ENCODE assay signal across 8 cellular contexts in genomic region chr17:47821424-47822379, GRCh38. TPM values are rescaled to one million over a fixed set of nuclear protein-coding genes. Genes with fewer than 3 reads are reported as not detected.
DNase-seq lines count a peak whose midpoint lies in the region; ATAC-seq, FAIRE-seq and TF ChIP-seq lines count a peak whose summit lies in the region.

Gene OSBPL7 (minus strand): TSS chr17:47821794. CDS start chr17:47820278, 1,516 bp downstream.

- H3K27me3 Mint-ChIP-seq in T-cell (no peaks in the 10 kb centered on the region), progenitor cell of endocrine pancreas (no peaks in the 10 kb centered on the region)

- TF ChIP-seq POLR2A in adrenal gland (IDR thresholded peaks at IDR 0.05) = peak in 1 of 2 donors; percentile 30

- no peaks in the 10 kb centered on the region for H3K27me3 ChIP-seq in adrenal gland

- ATAC-seq in T-cell (replicated peaks in 1 of 4) (peak; percentile 97 to 99 (median 99)), left cardiac atrium (peak; percentile 92 to 96)

- H3K4me1 Mint-ChIP-seq in T-cell (peaks cover 22 to 36% (median 28%) of the 10 kb centered on the region in 3 donors), progenitor cell of endocrine pancreas (ENCODE audit: low read depth) (peaks cover 9% of the 10 kb centered on the region)

- DNase-seq in HFF-Myc (ENCODE audit: extremely low read depth, low read depth) = peak; percentile 54
- peak; percentile 58 for DNase-seq in NCI-H128 (lab: John Stamatoyannopoulos, UW; ENCODE audit: unreplicated experiment)
- peak; percentile 51 to 83 (median 70) for DNase-seq in T-cell
- DNase-seq in adrenal gland = peak; percentile 64 to 87 (median 84)
- DNase-seq in left cardiac atrium = peak; percentile 81
- peak; percentile 39 for DNase-seq in progenitor cell of endocrine pancreas (ENCODE audit: low spot score, unreplicated experiment)

- H3K36me3 ChIP-seq in adrenal gland (replicated peaks in 1 of 2) (peaks cover 0 to 39% of the 10 kb centered on the region in 2 donors), urinary bladder (ENCODE audit: insufficient read depth) (peaks cover 5% of the 10 kb centered on the region)

- H3K27ac Mint-ChIP-seq in T-cell = peak within 1 kb of the TSS; percentile 92 to 93
- peak within 1 kb of the TSS; percentile 71 for H3K27ac Mint-ChIP-seq in progenitor cell of endocrine pancreas

- H3K4me3 ChIP-seq in HFF-Myc (replicated peaks; ENCODE audit: low read depth, low read length) (peak within 1 kb of the TSS; percentile 57), adrenal gland (peak within 1 kb of the TSS in 2 of 4 donors; percentile 28 to 51), urinary bladder (ENCODE audit: low read depth, low read length) (peak within 1 kb of the TSS; percentile 58)

- POLR2A ChIA-PET in T-cell (lab: Charles Lee) = interaction anchor here in 1 of 2 donors (0.6 kb wide), 2 partner anchors 10 to 174 kb away, joined by 4 to 6 read pairs; partner anchors contain the start of genes LRRC46 and MRPL10

- WGBS in adrenal gland, 4 donors = 4 to 17% (median 5%) methylated on average over 4 to 21 of the region's 21 CpGs
- 5% methylated on average over 21 of the region's 21 CpGs for WGBS in urinary bladder

- H3K4me3 Mint-ChIP-seq in T-cell = peak within 1 kb of the TSS; percentile 98
- peak within 1 kb of the TSS; percentile 91 for H3K4me3 Mint-ChIP-seq in progenitor cell of endocrine pancreas (ENCODE audit: low read depth)

- no peak for TF ChIP-seq CTCF in HFF-Myc (IDR thresholded peaks at IDR 0.05; ENCODE audit: low read depth, low read length, missing control alignments)
- TF ChIP-seq CTCF in adrenal gland (IDR thresholded peaks at IDR 0.05) = no peak
- no peak for TF ChIP-seq CTCF in progenitor cell of endocrine pancreas (IDR thresholded peaks at IDR 0.05; ENCODE audit: unreplicated experiment)

- H3K27ac ChIP-seq in adrenal gland (peak within 1 kb of the TSS in 1 of 5 donors; percentile 30), urinary bladder (ENCODE audit: low read depth) (peak within 1 kb of the TSS; percentile 43)

- H3K9me3 Mint-ChIP-seq in T-cell (no peaks in the 10 kb centered on the region), progenitor cell of endocrine pancreas (ENCODE audit: low read depth) (no peaks in the 10 kb centered on the region)

- H3K36me3 Mint-ChIP-seq in T-cell (peaks cover 35% of the 10 kb centered on the region), progenitor cell of endocrine pancreas (ENCODE audit: insufficient read depth) (peaks cover 14% of the 10 kb centered on the region)

- CTCF ChIA-PET in T-cell (lab: Charles Lee) = interaction anchor here in 1 of 2 donors (1.2 to 1.6 kb wide), 2 partner anchors 10 to 60 kb away, joined by 3 to 7 read pairs; partner anchors contain the start of genes LRRC46 and MRPL10

- peak; percentile 77 for FAIRE-seq in G401.6 (lab: Jason Lieb, UNC)

- intact Hi-C loops in adrenal gland (cut with DNase I) = no loop called here
- intact Hi-C loops in left cardiac atrium (cut with DNase I) = no loop called here

- no peaks in the 10 kb centered on the region for H3K9me3 ChIP-seq in adrenal gland (replicated peaks in 1 of 3)

- H3K4me1 ChIP-seq in adrenal gland (replicated peaks in 1 of 2) (peaks cover 11 to 12% of the 10 kb centered on the region in 2 donors), urinary bladder (ENCODE audit: insufficient read depth) (no peaks in the 10 kb centered on the region)

RNA-seq across cellular contexts. Expression of gene OSBPL7, which starts in this region (rescaled TPM):
- 10 to 100 TPM; 40.4 to 57.1 (median 43.9) TPM for total RNA-seq in T-cell
- total RNA-seq in adrenal gland = 1 to 10 TPM; 3.3 to 9.8 (median 6.7) TPM
- polyA plus RNA-seq in adrenal gland = 10 to 100 TPM in 1 of 3 donors, 1 to 10 TPM in 2; 2.0 to 22.4 (median 7.3) TPM
- total RNA-seq in left cardiac atrium = 1 to 10 TPM; 4.5 to 5.4 TPM
- 20.5 and 26.2 TPM in 2 replicates for total RNA-seq in progenitor cell of endocrine pancreas
- 7.8 TPM for total RNA-seq in urinary bladder
- 9.6 TPM for polyA plus RNA-seq in urinary bladder
